1 cellular context compared by ENCODE assay signal in the genomic region with DNA sequence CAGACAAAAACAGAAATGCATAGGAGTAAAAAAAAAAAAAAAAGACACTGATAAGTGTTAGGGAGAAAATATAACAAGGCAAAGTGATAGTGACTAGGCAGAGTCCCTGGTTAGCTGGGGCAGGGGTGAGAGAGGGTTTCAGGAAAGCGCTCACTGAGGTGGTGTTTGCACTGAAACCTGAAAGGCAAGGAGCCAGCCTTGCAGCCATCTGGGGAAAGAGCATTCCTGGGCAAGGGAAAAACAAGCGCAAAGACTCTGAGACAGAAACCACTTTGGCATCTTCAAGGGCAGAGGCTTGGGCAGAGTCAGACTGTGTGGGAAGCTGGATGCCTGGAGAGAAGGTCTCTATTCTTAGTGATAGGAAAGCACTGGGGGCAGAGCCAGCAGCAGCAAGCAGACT.
TF ChIP-seq lines count a peak whose summit lies in the region.

No MANE protein-coding gene starts in this region.

TF ChIP-seq in IMR-90, 13 proteins besides CTCF, POLR2A, EP300 and RAD21:
- no peak for TF ChIP-seq SMC3 (IDR thresholded peaks at IDR 0.05; ENCODE audit: low read depth, low read length)
- no peak for TF ChIP-seq RCOR1 (IDR thresholded peaks at IDR 0.05; ENCODE audit: insufficient replicate concordance, low read length)
- TF ChIP-seq CEBPB (IDR thresholded peaks at IDR 0.05; ENCODE audit: low read depth, low read length), result no peak
- no peak for TF ChIP-seq MAFK (IDR thresholded peaks at IDR 0.05; ENCODE audit: low read depth, low read length)
- TF ChIP-seq FOS (IDR thresholded peaks at IDR 0.05; ENCODE audit: low read depth, low read length), result no peak
- TF ChIP-seq, protein P1, sequence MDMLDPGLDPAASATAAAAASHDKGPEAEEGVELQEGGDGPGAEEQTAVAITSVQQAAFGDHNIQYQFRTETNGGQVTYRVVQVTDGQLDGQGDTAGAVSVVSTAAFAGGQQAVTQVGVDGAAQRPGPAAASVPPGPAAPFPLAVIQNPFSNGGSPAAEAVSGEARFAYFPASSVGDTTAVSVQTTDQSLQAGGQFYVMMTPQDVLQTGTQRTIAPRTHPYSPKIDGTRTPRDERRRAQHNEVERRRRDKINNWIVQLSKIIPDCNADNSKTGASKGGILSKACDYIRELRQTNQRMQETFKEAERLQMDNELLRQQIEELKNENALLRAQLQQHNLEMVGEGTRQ (IDR thresholded peaks at IDR 0.05; ENCODE audit: low read depth, low read length), result no peak
- TF ChIP-seq MAZ (IDR thresholded peaks at IDR 0.05; ENCODE audit: borderline replicate concordance, low read depth, low read length), result no peak
- no peak for TF ChIP-seq RFX5 (IDR thresholded peaks at IDR 0.05; ENCODE audit: low read depth, low read length)
- TF ChIP-seq CHD1 (IDR thresholded peaks at IDR 0.05; ENCODE audit: low read depth, low read length), result no peak
- TF ChIP-seq, protein P2, sequence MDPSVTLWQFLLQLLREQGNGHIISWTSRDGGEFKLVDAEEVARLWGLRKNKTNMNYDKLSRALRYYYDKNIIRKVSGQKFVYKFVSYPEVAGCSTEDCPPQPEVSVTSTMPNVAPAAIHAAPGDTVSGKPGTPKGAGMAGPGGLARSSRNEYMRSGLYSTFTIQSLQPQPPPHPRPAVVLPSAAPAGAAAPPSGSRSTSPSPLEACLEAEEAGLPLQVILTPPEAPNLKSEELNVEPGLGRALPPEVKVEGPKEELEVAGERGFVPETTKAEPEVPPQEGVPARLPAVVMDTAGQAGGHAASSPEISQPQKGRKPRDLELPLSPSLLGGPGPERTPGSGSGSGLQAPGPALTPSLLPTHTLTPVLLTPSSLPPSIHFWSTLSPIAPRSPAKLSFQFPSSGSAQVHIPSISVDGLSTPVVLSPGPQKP (IDR thresholded peaks at IDR 0.05; ENCODE audit: borderline replicate concordance, low read depth, low read length), result no peak
- TF ChIP-seq NFE2L2 (IDR thresholded peaks at IDR 0.05; ENCODE audit: low read depth, low read length), result no peak
- no peak for TF ChIP-seq MXI1 (IDR thresholded peaks at IDR 0.05; ENCODE audit: borderline replicate concordance, low read depth, low read length)
- no peak for TF ChIP-seq BHLHE40 (IDR thresholded peaks at IDR 0.05; ENCODE audit: low read depth, low read length)
